Comparison of ENCODE assay signal across 9 cellular contexts in genomic region chr10:43417950-43418768, GRCh38. TPM values are rescaled to one million over a fixed set of nuclear protein-coding genes. Genes with fewer than 3 reads are reported as not detected.
DNase-seq lines count a peak whose midpoint lies in the region; ATAC-seq and TF ChIP-seq lines count a peak whose summit lies in the region.
"Had no signal": no experiment of that assay in that cellular context is flagged by ENCODE, and none has a peak within 500 bp of the region (broad histone marks: within the 10 kb centered on the region; RNA-seq: fewer than 3 reads in every experiment).

No MANE protein-coding gene starts in this region.

- H3K9me3 ChIP-seq in aorta (ENCODE audit: control insufficient read depth, low read length) (no peaks in the 10 kb centered on the region), heart left ventricle (no peaks in the 10 kb centered on the region)

- H3K27me3 ChIP-seq in aorta (ENCODE audit: control insufficient read depth in 1 of 2, insufficient read depth in 2 of 2, low read length in 1 of 2), result no peaks in the 10 kb centered on the region
- no peaks in the 10 kb centered on the region for H3K27me3 ChIP-seq in heart left ventricle

- H3K27ac Mint-ChIP-seq in activated naive CD8-positive, alpha-beta T cell treated with anti-CD3 and anti-CD28 coated beads for 36 hours, result peak overlapping the region; percentile 92

- TF ChIP-seq POLR2A in heart left ventricle (IDR thresholded peaks at IDR 0.05), result no peak

- 82 to 86% methylated on average over 14 of the region's 14 CpGs for WGBS in aorta, 2 donors
- WGBS in heart left ventricle, 4 donors, result 64 to 71% (median 69%) methylated on average over 13 to 14 of the region's 14 CpGs

- H3K4me1 ChIP-seq in aorta (ENCODE audit: control insufficient read depth in 1 of 2, insufficient read depth in 2 of 2, low read length in 2 of 2) (no peaks in the 10 kb centered on the region), heart left ventricle (peaks cover 0 to 42% (median 9%) of the 10 kb centered on the region in 12 donors)

- peaks cover 12% of the 10 kb centered on the region for H3K36me3 Mint-ChIP-seq in activated naive CD8-positive, alpha-beta T cell treated with anti-CD3 and anti-CD28 coated beads for 36 hours

- H3K9me3 Mint-ChIP-seq in activated naive CD8-positive, alpha-beta T cell treated with anti-CD3 and anti-CD28 coated beads for 36 hours, result peaks cover 6% of the 10 kb centered on the region

- H3K36me3 ChIP-seq in aorta (ENCODE audit: control insufficient read depth in 1 of 2, insufficient read depth in 2 of 2, low read length in 1 of 2) (no peaks in the 10 kb centered on the region), heart left ventricle (no peaks in the 10 kb centered on the region)

- peak; percentile 56 for DNase-seq in NK-92 treated with Interleukin-12 subunit alpha and Interleukin-12 subunit beta, amount 100 ng/mL, for 24 hours (lab: John Stamatoyannopoulos, UW)
- DNase-seq in NK-92 (lab: John Stamatoyannopoulos, UW; ENCODE audit: unreplicated experiment) (no peak), NCI-H2227 (lab: John Stamatoyannopoulos, UW; ENCODE audit: unreplicated experiment) (peak; percentile 4), aorta (no peak), A172 (ENCODE audit: low spot score) (no peak), heart left ventricle (no peak)
- DNase-seq in activated naive CD8-positive, alpha-beta T cell treated with anti-CD3 and anti-CD28 coated beads for 36 hours, result peak; percentile 66
- DNase-seq in stimulated activated naive CD8-positive, alpha-beta T cell treated with anti-CD3 and anti-CD28 coated beads, Interleukin-15, Interleukin-2, amounts not matched to agents 100 U/mL and 50 U/mL, for 24 hours, result peak; percentile 69

- no peaks in the 10 kb centered on the region for H3K27me3 Mint-ChIP-seq in activated naive CD8-positive, alpha-beta T cell treated with anti-CD3 and anti-CD28 coated beads for 36 hours

- peaks cover 31% of the 10 kb centered on the region for H3K4me1 Mint-ChIP-seq in activated naive CD8-positive, alpha-beta T cell treated with anti-CD3 and anti-CD28 coated beads for 36 hours

- ATAC-seq in stimulated activated naive CD8-positive, alpha-beta T cell treated with anti-CD3 and anti-CD28 coated beads, Interleukin-15, Interleukin-2, amounts not matched to agents 100 U/mL and 50 U/mL, for 24 hours, result peak; percentile 64
- no peak for ATAC-seq in aorta (ENCODE audit: low FRiP score)
- no peak for ATAC-seq in heart left ventricle

- no peak for TF ChIP-seq CTCF in heart left ventricle (IDR thresholded peaks at IDR 0.05)

- no peak overlapping the region for H3K4me3 ChIP-seq in aorta (ENCODE audit: low read length in 2 of 2)
- H3K4me3 ChIP-seq in heart left ventricle, result peak overlapping the region in 1 of 12 donors; percentile 17

- H3K27ac ChIP-seq in aorta (ENCODE audit: low read depth in 1 of 2, low read length in 2 of 2) (no peak overlapping the region), heart left ventricle (peak overlapping the region in 1 of 12 donors; percentile 72)

- intact Hi-C loops in aorta (cut with DNase I) (no loop called here), heart left ventricle (cut with DNase I) (no loop called here)

- H3K4me3 Mint-ChIP-seq in activated naive CD8-positive, alpha-beta T cell treated with anti-CD3 and anti-CD28 coated beads for 36 hours, result peak overlapping the region; percentile 40

RNA-seq across cellular contexts. Expression of gene HNRNPF, which starts 9.2 kb away (rescaled TPM):
- total RNA-seq in activated naive CD8-positive, alpha-beta T cell treated with anti-CD3 and anti-CD28 coated beads for 36 hours, result 100 to 1,000 TPM; 530 to 544 TPM
- total RNA-seq in aorta (100 to 1,000 TPM; 103 to 114 TPM), heart left ventricle (100 to 1,000 TPM in 1 of 9 donors, 10 to 100 TPM in 8; 60.4 to 142 (median 79.1) TPM)
- polyA plus RNA-seq in aorta (10 to 100 TPM; 54.3 to 63.2 TPM), heart left ventricle (10 to 100 TPM; 24.0 to 95.2 TPM)
- total RNA-seq in A172 (2014; rRNA removed; shearing (Covaris generic)), result 328 and 348 TPM in 2 replicates

RNA-seq across cellular contexts. Expression of gene ZNF487, which starts 18.8 kb away (rescaled TPM):
- 1 to 10 TPM; 2.4 to 2.9 TPM for total RNA-seq in activated naive CD8-positive, alpha-beta T cell treated with anti-CD3 and anti-CD28 coated beads for 36 hours
- 1 to 10 TPM; 5.2 to 7.1 TPM for total RNA-seq in aorta
- polyA plus RNA-seq in aorta, result 1 to 10 TPM; 8.8 to 9.4 TPM
- total RNA-seq in A172 (2014; rRNA removed; shearing (Covaris generic)), result 6.6 TPM in 2 replicates
- 1 to 10 TPM; 1.8 to 5.1 (median 2.4) TPM for total RNA-seq in heart left ventricle
- 1 to 10 TPM; 2.2 to 3.4 TPM for polyA plus RNA-seq in heart left ventricle

RNA-seq across cellular contexts. Expression of gene FXYD4, which starts 46.7 kb away (rescaled TPM):
- not detected for total RNA-seq in activated naive CD8-positive, alpha-beta T cell treated with anti-CD3 and anti-CD28 coated beads for 36 hours
- total RNA-seq in aorta (not detected), heart left ventricle (not detected)
- polyA plus RNA-seq in aorta (not detected), heart left ventricle (under 1 TPM in 1 of 2 donors, not detected in 1; 0.14 TPM)
- not detected in 2 replicates for total RNA-seq in A172 (2014; rRNA removed; shearing (Covaris generic))
- polyA plus RNA-seq: urinary bladder had no signal

Comparison
In these comparisons a context has a peak if more than half of its experiments do, and no peak if none do; other contexts are left out.
1. DNase-seq: peak in NK-92 treated with Interleukin-12 subunit alpha and Interleukin-12 subunit beta, amount 100 ng/mL, for 24 hours (single experiment), NCI-H2227 (single experiment), activated naive CD8-positive, alpha-beta T cell treated with anti-CD3 and anti-CD28 coated beads for 36 hours (single experiment) and stimulated activated naive CD8-positive, alpha-beta T cell treated with anti-CD3 and anti-CD28 coated beads, Interleukin-15, Interleukin-2, amounts not matched to agents 100 U/mL and 50 U/mL, for 24 hours (single experiment); none in NK-92 (single experiment), aorta (0 of 2), A172 (single experiment) and heart left ventricle (0 of 5).